ENCODE assay signal across 14 cellular contexts in genomic region chr16:71769222-71769621, GRCh38. TPM values are rescaled to one million over a fixed set of nuclear protein-coding genes. Genes with fewer than 3 reads are reported as not detected.
DNase-seq lines count a peak whose midpoint lies in the region; ATAC-seq and TF ChIP-seq lines count a peak whose summit lies in the region.
"Had no signal": no experiment of that assay in that cellular context is flagged by ENCODE, and none has a peak within 500 bp of the region (broad histone marks: within the 10 kb centered on the region; RNA-seq: fewer than 3 reads in every experiment).

No MANE protein-coding gene starts in this region.

- H3K4me3 Mint-ChIP-seq in Calu3 (ENCODE audit: low read depth, unreplicated experiment): no peak overlapping the region
- H3K4me3 Mint-ChIP-seq: B cell; CD8-positive, alpha-beta T cell had no signal

- H3K27ac Mint-ChIP-seq in Calu3 (ENCODE audit: unreplicated experiment): no peak overlapping the region
- H3K27ac Mint-ChIP-seq: B cell; CD8-positive, alpha-beta T cell had no signal

- no peaks in the 10 kb centered on the region for H3K4me1 ChIP-seq in HEK293 (ENCODE audit: control insufficient read depth, insufficient read depth, low read length)

- H3K36me3 Mint-ChIP-seq in Calu3 (ENCODE audit: insufficient read depth, unreplicated experiment): peaks cover 61% of the 10 kb centered on the region

- H3K9me3 ChIP-seq in HEK293 (ENCODE audit: control insufficient read depth, insufficient read depth, low read depth, low read length): no peaks in the 10 kb centered on the region

- no peak for ATAC-seq in GM21619 (IDR thresholded peaks at IDR 0.05; ENCODE audit: unreplicated experiment)
- ATAC-seq: CD8-positive, alpha-beta T cell had no signal

- no peak overlapping the region for H3K27ac ChIP-seq in HEK293 (ENCODE audit: extremely low read depth, low read depth, low read length)

- intact Hi-C loops in Calu3 (cut with micrococcal nuclease; ENCODE audit: unreplicated experiment): no loop called here

- no peak overlapping the region for H3K4me3 ChIP-seq in HEK293 (ENCODE audit: low read depth, low read length)

- peak; percentile 9 for DNase-seq in OCI-M1 (lab: John Stamatoyannopoulos, UW)
- DNase-seq in fibroblast of gingiva (ENCODE audit: low read depth): peak; percentile 4
- peak; percentile 13 for DNase-seq in midbrain (lab: John Stamatoyannopoulos, UW)
- DNase-seq in Calu3: no peak
- no peak for DNase-seq in NK-92 treated with Interleukin-12 subunit alpha and Interleukin-12 subunit beta, amount 100 ng/mL, for 24 hours (lab: John Stamatoyannopoulos, UW)
- DNase-seq: C1 segment of cervical spinal cord; CD8-positive, alpha-beta T cell; COR-L47; DND-41; GF-D8; HCEC 1CT had no signal

- no TSS peak for BruUV-seq in Calu3 (replicated peaks; lab: Mats Ljungman, UMichigan)

- no peaks in the 10 kb centered on the region for H3K9me3 Mint-ChIP-seq in Calu3 (ENCODE audit: low read depth, unreplicated experiment)
- H3K9me3 Mint-ChIP-seq: CD8-positive, alpha-beta T cell had no signal

- peaks cover 24% of the 10 kb centered on the region for H3K4me1 Mint-ChIP-seq in Calu3 (ENCODE audit: low read depth, unreplicated experiment)
- H3K4me1 Mint-ChIP-seq: B cell had no signal

- no peak for TF ChIP-seq CTCF in HEK293 (tag by site-specific recombination; IDR thresholded peaks at IDR 0.05)
- no peak for TF ChIP-seq CTCF in Calu3 (IDR thresholded peaks at IDR 0.05; ENCODE audit: unreplicated experiment)

- CTCF ChIA-PET in HEK293 (lab: Yijun Ruan, JAX): interaction anchor here (0.7 kb wide), 1 partner anchor 191 kb away, joined by 3 read pairs; no protein-coding TSS in a partner anchor
- CTCF ChIA-PET in Calu3 (lab: Charles Lee): interaction anchor here (0.9 kb wide), 1 partner anchor 112 kb away, joined by 3 read pairs; no protein-coding TSS in a partner anchor

- H3K27me3 Mint-ChIP-seq in Calu3 (ENCODE audit: unreplicated experiment): no peaks in the 10 kb centered on the region
- H3K27me3 Mint-ChIP-seq: B cell had no signal

- H3K36me3 ChIP-seq in HEK293 (ENCODE audit: control insufficient read depth in 2 of 2, insufficient read depth in 1 of 2, low read length in 2 of 2): peaks cover 18 to 72% of the 10 kb centered on the region in 2 experiments

- POLR2A ChIA-PET in HEK293 (lab: Yijun Ruan, JAX): no interaction called here

TF ChIP-seq in HEK293, 187 proteins besides CTCF, POLR2A, EP300 and RAD21:
- TF ChIP-seq ZNF544 (tag by site-specific recombination; IDR thresholded peaks at IDR 0.05) (no peak), ZNF48 (tag by site-specific recombination; IDR thresholded peaks at IDR 0.05) (no peak), ZNF366 (tag by site-specific recombination; conservative IDR thresholded peaks at IDR 0.05) (no peak), MYNN (tag by site-specific recombination; IDR thresholded peaks at IDR 0.05; ENCODE audit: borderline replicate concordance) (peak; percentile 63; the same call in 1 of the 2 replicates), ZNF548 (tag by site-specific recombination; IDR thresholded peaks at IDR 0.05) (no peak)

RNA-seq across cellular contexts. Expression of gene AP1G1, which starts 39.4 kb away (rescaled TPM):
- total RNA-seq in Calu3 (2022): 144 and 152 TPM in 2 replicates

RNA-seq across cellular contexts. Expression of gene PHLPP2, which starts 44.7 kb away (rescaled TPM):
- 10.0 and 11.2 TPM in 2 replicates for total RNA-seq in Calu3 (2022)

Comparison
In these comparisons a context has a peak if more than half of its experiments do, and no peak if none do; other contexts are left out.
1. DNase-seq: peak in OCI-M1 (single experiment), fibroblast of gingiva (single experiment) and midbrain (single experiment); none in Calu3 (single experiment) and NK-92 treated with Interleukin-12 subunit alpha and Interleukin-12 subunit beta, amount 100 ng/mL, for 24 hours (single experiment).